Comparison of ENCODE assay signal across 2 cellular contexts in the genomic region with DNA sequence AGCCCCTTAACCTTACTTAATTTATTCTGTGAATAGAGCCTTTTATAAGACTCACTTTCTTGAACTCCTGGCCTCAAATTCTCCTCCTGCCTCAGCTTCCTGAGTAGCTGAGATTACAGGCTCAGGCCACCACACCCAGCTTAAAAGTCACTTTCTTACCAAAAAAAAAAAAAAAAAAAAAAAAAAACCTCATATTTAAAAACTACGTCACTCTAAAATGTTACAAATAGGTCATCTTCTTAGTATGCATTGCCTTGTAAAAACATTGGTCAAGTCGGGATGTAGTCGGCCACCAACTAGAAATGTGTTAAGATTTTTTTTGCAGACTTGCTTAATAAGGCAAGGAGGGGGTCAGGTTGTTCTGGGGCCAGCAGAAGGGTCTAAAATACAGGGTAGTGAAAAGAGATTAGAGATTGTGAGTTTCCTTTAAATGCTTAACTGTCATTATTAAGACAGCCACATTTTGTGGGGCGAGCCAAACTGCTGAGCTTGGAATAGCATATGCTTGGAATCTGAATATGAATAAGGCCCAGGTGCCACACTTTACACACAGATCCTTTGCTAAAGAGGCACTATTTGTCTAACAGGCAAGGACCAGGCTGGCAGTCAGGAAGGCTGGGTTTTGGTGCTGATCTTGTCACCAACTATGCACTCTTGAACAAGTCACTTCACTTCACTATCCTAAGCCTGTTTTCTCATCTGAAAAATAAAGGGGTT.
TF ChIP-seq lines count a peak whose summit lies in the region.

No MANE protein-coding gene starts in this region.

TF ChIP-seq in WTC11, 78 proteins besides CTCF, POLR2A, EP300 and RAD21 (continues in another document):
- TF ChIP-seq FOXJ3 (CRISPR knock-in tag; IDR thresholded peaks at IDR 0.05; ENCODE audit: borderline replicate concordance) (no peak), ZNF219 (CRISPR knock-in tag; IDR thresholded peaks at IDR 0.05; ENCODE audit: borderline replicate concordance) (no peak), TP53 (CRISPR knock-in tag; IDR thresholded peaks at IDR 0.05) (no peak), NFYB (CRISPR knock-in tag; conservative IDR thresholded peaks at IDR 0.05; ENCODE audit: low read depth) (no peak), ETV6 (CRISPR knock-in tag; IDR thresholded peaks at IDR 0.05) (no peak), FOXK1 (CRISPR knock-in tag; IDR thresholded peaks at IDR 0.05) (no peak), ZNF423 (CRISPR knock-in tag; IDR thresholded peaks at IDR 0.05) (no peak)
- TF ChIP-seq, protein P1, sequence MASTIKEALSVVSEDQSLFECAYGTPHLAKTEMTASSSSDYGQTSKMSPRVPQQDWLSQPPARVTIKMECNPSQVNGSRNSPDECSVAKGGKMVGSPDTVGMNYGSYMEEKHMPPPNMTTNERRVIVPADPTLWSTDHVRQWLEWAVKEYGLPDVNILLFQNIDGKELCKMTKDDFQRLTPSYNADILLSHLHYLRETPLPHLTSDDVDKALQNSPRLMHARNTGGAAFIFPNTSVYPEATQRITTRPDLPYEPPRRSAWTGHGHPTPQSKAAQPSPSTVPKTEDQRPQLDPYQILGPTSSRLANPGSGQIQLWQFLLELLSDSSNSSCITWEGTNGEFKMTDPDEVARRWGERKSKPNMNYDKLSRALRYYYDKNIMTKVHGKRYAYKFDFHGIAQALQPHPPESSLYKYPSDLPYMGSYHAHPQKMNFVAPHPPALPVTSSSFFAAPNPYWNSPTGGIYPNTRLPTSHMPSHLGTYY (CRISPR knock-in tag; IDR thresholded peaks at IDR 0.05), result no peak
- TF ChIP-seq, protein P2, sequence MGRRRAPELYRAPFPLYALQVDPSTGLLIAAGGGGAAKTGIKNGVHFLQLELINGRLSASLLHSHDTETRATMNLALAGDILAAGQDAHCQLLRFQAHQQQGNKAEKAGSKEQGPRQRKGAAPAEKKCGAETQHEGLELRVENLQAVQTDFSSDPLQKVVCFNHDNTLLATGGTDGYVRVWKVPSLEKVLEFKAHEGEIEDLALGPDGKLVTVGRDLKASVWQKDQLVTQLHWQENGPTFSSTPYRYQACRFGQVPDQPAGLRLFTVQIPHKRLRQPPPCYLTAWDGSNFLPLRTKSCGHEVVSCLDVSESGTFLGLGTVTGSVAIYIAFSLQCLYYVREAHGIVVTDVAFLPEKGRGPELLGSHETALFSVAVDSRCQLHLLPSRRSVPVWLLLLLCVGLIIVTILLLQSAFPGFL (CRISPR knock-in tag; IDR thresholded peaks at IDR 0.05; ENCODE audit: borderline replicate concordance), result no peak
- TF ChIP-seq, protein P3, sequence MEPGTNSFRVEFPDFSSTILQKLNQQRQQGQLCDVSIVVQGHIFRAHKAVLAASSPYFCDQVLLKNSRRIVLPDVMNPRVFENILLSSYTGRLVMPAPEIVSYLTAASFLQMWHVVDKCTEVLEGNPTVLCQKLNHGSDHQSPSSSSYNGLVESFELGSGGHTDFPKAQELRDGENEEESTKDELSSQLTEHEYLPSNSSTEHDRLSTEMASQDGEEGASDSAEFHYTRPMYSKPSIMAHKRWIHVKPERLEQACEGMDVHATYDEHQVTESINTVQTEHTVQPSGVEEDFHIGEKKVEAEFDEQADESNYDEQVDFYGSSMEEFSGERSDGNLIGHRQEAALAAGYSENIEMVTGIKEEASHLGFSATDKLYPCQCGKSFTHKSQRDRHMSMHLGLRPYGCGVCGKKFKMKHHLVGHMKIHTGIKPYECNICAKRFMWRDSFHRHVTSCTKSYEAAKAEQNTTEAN (CRISPR knock-in tag; IDR thresholded peaks at IDR 0.05), result no peak
- TF ChIP-seq, protein P4, sequence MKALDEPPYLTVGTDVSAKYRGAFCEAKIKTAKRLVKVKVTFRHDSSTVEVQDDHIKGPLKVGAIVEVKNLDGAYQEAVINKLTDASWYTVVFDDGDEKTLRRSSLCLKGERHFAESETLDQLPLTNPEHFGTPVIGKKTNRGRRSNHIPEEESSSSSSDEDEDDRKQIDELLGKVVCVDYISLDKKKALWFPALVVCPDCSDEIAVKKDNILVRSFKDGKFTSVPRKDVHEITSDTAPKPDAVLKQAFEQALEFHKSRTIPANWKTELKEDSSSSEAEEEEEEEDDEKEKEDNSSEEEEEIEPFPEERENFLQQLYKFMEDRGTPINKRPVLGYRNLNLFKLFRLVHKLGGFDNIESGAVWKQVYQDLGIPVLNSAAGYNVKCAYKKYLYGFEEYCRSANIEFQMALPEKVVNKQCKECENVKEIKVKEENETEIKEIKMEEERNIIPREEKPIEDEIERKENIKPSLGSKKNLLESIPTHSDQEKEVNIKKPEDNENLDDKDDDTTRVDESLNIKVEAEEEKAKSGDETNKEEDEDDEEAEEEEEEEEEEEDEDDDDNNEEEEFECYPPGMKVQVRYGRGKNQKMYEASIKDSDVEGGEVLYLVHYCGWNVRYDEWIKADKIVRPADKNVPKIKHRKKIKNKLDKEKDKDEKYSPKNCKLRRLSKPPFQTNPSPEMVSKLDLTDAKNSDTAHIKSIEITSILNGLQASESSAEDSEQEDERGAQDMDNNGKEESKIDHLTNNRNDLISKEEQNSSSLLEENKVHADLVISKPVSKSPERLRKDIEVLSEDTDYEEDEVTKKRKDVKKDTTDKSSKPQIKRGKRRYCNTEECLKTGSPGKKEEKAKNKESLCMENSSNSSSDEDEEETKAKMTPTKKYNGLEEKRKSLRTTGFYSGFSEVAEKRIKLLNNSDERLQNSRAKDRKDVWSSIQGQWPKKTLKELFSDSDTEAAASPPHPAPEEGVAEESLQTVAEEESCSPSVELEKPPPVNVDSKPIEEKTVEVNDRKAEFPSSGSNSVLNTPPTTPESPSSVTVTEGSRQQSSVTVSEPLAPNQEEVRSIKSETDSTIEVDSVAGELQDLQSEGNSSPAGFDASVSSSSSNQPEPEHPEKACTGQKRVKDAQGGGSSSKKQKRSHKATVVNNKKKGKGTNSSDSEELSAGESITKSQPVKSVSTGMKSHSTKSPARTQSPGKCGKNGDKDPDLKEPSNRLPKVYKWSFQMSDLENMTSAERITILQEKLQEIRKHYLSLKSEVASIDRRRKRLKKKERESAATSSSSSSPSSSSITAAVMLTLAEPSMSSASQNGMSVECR (CRISPR knock-in tag; IDR thresholded peaks at IDR 0.05; ENCODE audit: borderline replicate concordance), result no peak
- TF ChIP-seq, protein P5, sequence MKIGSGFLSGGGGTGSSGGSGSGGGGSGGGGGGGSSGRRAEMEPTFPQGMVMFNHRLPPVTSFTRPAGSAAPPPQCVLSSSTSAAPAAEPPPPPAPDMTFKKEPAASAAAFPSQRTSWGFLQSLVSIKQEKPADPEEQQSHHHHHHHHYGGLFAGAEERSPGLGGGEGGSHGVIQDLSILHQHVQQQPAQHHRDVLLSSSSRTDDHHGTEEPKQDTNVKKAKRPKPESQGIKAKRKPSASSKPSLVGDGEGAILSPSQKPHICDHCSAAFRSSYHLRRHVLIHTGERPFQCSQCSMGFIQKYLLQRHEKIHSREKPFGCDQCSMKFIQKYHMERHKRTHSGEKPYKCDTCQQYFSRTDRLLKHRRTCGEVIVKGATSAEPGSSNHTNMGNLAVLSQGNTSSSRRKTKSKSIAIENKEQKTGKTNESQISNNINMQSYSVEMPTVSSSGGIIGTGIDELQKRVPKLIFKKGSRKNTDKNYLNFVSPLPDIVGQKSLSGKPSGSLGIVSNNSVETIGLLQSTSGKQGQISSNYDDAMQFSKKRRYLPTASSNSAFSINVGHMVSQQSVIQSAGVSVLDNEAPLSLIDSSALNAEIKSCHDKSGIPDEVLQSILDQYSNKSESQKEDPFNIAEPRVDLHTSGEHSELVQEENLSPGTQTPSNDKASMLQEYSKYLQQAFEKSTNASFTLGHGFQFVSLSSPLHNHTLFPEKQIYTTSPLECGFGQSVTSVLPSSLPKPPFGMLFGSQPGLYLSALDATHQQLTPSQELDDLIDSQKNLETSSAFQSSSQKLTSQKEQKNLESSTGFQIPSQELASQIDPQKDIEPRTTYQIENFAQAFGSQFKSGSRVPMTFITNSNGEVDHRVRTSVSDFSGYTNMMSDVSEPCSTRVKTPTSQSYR (CRISPR knock-in tag; IDR thresholded peaks at IDR 0.05), result no peak

TF ChIP-seq in H1, 55 proteins besides CTCF, POLR2A, EP300 and RAD21 (continues in another document):
- no peak for TF ChIP-seq SIRT6 (IDR thresholded peaks at IDR 0.05; ENCODE audit: low read length)
- TF ChIP-seq RBBP5 (IDR thresholded peaks at IDR 0.05; ENCODE audit: borderline replicate concordance, low read depth, low read length), result no peak
- TF ChIP-seq CHD1 (IDR thresholded peaks at IDR 0.05; ENCODE audit: low read depth, low read length), result no peak
- TF ChIP-seq EGR1 (IDR thresholded peaks at IDR 0.05; ENCODE audit: borderline replicate concordance, low read depth, low read length), result no peak
- TF ChIP-seq KDM5A (IDR thresholded peaks at IDR 0.05; ENCODE audit: low read length), result no peak
- TF ChIP-seq TEAD4 (IDR thresholded peaks at IDR 0.05; ENCODE audit: low read depth, low read length), result no peak
- TF ChIP-seq EZH2 (IDR thresholded peaks at IDR 0.05; ENCODE audit: low read depth, low read length, severe bottlenecking), result no peak
- TF ChIP-seq TAF1 (IDR thresholded peaks at IDR 0.05; ENCODE audit: low read depth, low read length), result no peak
- TF ChIP-seq, protein P6, sequence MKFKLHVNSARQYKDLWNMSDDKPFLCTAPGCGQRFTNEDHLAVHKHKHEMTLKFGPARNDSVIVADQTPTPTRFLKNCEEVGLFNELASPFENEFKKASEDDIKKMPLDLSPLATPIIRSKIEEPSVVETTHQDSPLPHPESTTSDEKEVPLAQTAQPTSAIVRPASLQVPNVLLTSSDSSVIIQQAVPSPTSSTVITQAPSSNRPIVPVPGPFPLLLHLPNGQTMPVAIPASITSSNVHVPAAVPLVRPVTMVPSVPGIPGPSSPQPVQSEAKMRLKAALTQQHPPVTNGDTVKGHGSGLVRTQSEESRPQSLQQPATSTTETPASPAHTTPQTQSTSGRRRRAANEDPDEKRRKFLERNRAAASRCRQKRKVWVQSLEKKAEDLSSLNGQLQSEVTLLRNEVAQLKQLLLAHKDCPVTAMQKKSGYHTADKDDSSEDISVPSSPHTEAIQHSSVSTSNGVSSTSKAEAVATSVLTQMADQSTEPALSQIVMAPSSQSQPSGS (IDR thresholded peaks at IDR 0.05; ENCODE audit: low read length), result no peak
- TF ChIP-seq, protein P7, sequence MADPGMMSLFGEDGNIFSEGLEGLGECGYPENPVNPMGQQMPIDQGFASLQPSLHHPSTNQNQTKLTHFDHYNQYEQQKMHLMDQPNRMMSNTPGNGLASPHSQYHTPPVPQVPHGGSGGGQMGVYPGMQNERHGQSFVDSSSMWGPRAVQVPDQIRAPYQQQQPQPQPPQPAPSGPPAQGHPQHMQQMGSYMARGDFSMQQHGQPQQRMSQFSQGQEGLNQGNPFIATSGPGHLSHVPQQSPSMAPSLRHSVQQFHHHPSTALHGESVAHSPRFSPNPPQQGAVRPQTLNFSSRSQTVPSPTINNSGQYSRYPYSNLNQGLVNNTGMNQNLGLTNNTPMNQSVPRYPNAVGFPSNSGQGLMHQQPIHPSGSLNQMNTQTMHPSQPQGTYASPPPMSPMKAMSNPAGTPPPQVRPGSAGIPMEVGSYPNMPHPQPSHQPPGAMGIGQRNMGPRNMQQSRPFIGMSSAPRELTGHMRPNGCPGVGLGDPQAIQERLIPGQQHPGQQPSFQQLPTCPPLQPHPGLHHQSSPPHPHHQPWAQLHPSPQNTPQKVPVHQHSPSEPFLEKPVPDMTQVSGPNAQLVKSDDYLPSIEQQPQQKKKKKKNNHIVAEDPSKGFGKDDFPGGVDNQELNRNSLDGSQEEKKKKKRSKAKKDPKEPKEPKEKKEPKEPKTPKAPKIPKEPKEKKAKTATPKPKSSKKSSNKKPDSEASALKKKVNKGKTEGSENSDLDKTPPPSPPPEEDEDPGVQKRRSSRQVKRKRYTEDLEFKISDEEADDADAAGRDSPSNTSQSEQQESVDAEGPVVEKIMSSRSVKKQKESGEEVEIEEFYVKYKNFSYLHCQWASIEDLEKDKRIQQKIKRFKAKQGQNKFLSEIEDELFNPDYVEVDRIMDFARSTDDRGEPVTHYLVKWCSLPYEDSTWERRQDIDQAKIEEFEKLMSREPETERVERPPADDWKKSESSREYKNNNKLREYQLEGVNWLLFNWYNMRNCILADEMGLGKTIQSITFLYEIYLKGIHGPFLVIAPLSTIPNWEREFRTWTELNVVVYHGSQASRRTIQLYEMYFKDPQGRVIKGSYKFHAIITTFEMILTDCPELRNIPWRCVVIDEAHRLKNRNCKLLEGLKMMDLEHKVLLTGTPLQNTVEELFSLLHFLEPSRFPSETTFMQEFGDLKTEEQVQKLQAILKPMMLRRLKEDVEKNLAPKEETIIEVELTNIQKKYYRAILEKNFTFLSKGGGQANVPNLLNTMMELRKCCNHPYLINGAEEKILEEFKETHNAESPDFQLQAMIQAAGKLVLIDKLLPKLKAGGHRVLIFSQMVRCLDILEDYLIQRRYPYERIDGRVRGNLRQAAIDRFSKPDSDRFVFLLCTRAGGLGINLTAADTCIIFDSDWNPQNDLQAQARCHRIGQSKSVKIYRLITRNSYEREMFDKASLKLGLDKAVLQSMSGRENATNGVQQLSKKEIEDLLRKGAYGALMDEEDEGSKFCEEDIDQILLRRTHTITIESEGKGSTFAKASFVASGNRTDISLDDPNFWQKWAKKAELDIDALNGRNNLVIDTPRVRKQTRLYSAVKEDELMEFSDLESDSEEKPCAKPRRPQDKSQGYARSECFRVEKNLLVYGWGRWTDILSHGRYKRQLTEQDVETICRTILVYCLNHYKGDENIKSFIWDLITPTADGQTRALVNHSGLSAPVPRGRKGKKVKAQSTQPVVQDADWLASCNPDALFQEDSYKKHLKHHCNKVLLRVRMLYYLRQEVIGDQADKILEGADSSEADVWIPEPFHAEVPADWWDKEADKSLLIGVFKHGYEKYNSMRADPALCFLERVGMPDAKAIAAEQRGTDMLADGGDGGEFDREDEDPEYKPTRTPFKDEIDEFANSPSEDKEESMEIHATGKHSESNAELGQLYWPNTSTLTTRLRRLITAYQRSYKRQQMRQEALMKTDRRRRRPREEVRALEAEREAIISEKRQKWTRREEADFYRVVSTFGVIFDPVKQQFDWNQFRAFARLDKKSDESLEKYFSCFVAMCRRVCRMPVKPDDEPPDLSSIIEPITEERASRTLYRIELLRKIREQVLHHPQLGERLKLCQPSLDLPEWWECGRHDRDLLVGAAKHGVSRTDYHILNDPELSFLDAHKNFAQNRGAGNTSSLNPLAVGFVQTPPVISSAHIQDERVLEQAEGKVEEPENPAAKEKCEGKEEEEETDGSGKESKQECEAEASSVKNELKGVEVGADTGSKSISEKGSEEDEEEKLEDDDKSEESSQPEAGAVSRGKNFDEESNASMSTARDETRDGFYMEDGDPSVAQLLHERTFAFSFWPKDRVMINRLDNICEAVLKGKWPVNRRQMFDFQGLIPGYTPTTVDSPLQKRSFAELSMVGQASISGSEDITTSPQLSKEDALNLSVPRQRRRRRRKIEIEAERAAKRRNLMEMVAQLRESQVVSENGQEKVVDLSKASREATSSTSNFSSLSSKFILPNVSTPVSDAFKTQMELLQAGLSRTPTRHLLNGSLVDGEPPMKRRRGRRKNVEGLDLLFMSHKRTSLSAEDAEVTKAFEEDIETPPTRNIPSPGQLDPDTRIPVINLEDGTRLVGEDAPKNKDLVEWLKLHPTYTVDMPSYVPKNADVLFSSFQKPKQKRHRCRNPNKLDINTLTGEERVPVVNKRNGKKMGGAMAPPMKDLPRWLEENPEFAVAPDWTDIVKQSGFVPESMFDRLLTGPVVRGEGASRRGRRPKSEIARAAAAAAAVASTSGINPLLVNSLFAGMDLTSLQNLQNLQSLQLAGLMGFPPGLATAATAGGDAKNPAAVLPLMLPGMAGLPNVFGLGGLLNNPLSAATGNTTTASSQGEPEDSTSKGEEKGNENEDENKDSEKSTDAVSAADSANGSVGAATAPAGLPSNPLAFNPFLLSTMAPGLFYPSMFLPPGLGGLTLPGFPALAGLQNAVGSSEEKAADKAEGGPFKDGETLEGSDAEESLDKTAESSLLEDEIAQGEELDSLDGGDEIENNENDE (IDR thresholded peaks at IDR 0.05; ENCODE audit: insufficient replicate concordance, low read length), result no peak
- no peak for TF ChIP-seq GTF2F1 (IDR thresholded peaks at IDR 0.05; ENCODE audit: borderline replicate concordance, low read depth, low read length)
- TF ChIP-seq JUND (IDR thresholded peaks at IDR 0.05; ENCODE audit: low read length), result no peak
- TF ChIP-seq, protein P8, sequence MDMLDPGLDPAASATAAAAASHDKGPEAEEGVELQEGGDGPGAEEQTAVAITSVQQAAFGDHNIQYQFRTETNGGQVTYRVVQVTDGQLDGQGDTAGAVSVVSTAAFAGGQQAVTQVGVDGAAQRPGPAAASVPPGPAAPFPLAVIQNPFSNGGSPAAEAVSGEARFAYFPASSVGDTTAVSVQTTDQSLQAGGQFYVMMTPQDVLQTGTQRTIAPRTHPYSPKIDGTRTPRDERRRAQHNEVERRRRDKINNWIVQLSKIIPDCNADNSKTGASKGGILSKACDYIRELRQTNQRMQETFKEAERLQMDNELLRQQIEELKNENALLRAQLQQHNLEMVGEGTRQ (IDR thresholded peaks at IDR 0.05; ENCODE audit: low read length), result no peak
